In genomic region chr13:102940143-102940542, GRCh38 we compare ENCODE assay signal across 24 cellular contexts.
DNase-seq lines count a peak whose midpoint lies in the region; ATAC-seq and TF ChIP-seq lines count a peak whose summit lies in the region.
"Had no signal": no experiment of that assay in that cellular context is flagged by ENCODE, and none has a peak within 500 bp of the region (broad histone marks: within the 10 kb centered on the region; RNA-seq: fewer than 3 reads in every experiment).

No MANE protein-coding gene starts in this region.

- H3K79me1 ChIP-seq in mesenchymal stem cell (replicated peaks; ENCODE audit: low read length, poor library complexity, severe bottlenecking) = no peaks in the 10 kb centered on the region

- no peak overlapping the region for H2BK5ac ChIP-seq in mesenchymal stem cell (ENCODE audit: low read depth, low read length, poor library complexity, severe bottlenecking)

- DNase-seq in DMS 273 (lab: John Stamatoyannopoulos, UW; ENCODE audit: unreplicated experiment) (peak; percentile 15), DMS 273 treated with DMSO at 0.1 percent for 48 hours (lab: John Stamatoyannopoulos, UW) (no peak), NCI-H69 (lab: John Stamatoyannopoulos, UW) (peak; percentile 27), foreskin keratinocyte (no peak), mesenchymal stem cell (no peak), mucosa of gallbladder (ENCODE audit: low spot score) (no peak), islet precursor cell (no peak)
- DNase-seq: activated CD8-positive, alpha-beta memory T cell treated with anti-CD3 and anti-CD28 coated beads, Interleukin-2, amount 50 U/mL, for 4 hours; activated naive CD8-positive, alpha-beta T cell treated with anti-CD3 and anti-CD28 coated beads, Interleukin-2, amount 10 ng/mL, durations not matched to agents 7 days and 5 days; body of pancreas; Calu3; GDM1; glutamatergic neuron; GOT3; NCI-H1092 treated with DMSO at 0.1 percent for 48 hours; NCI-H2029 treated with DMSO at 0.1 percent for 48 hours; NCI-H446; stimulated activated CD4-positive, alpha-beta T cell treated with anti-CD3 and anti-CD28 coated beads, Interleukin-4, amount 100 ng/mL, for 24 hours; upper lobe of left lung had no signal

- no peak overlapping the region for H2BK12ac ChIP-seq in mesenchymal stem cell (ENCODE audit: low read length in 2 of 2)

- peaks cover 14% of the 10 kb centered on the region for H3K9me3 ChIP-seq in mesenchymal stem cell (ENCODE audit: control insufficient read depth, low read length)
- H3K9me3 ChIP-seq: body of pancreas had no signal

- no peak overlapping the region for H2AFZ ChIP-seq in mesenchymal stem cell (ENCODE audit: low read depth, low read length)

- no peak overlapping the region for H3K4me2 ChIP-seq in mesenchymal stem cell (ENCODE audit: low read length, poor library complexity, severe bottlenecking)
- H3K4me2 ChIP-seq: smooth muscle cell had no signal

- H2BK120ac ChIP-seq in mesenchymal stem cell (ENCODE audit: low read depth, low read length) = no peak overlapping the region

- no peaks in the 10 kb centered on the region for H3K4me1 ChIP-seq in foreskin keratinocyte
- no peaks in the 10 kb centered on the region for H3K4me1 ChIP-seq in mesenchymal stem cell (ENCODE audit: control insufficient read depth, insufficient read depth, low read depth, low read length)
- H3K4me1 ChIP-seq: body of pancreas, upper lobe of left lung had no signal

- no peak overlapping the region for H3K4ac ChIP-seq in mesenchymal stem cell (ENCODE audit: low read depth in 1 of 2, low read length in 2 of 2)

- no peak overlapping the region for H3K18ac ChIP-seq in mesenchymal stem cell (ENCODE audit: low read depth in 1 of 2, low read length in 2 of 2)

- no peaks in the 10 kb centered on the region for H3K36me3 ChIP-seq in mesenchymal stem cell (ENCODE audit: control insufficient read depth in 1 of 2, insufficient read depth in 2 of 2, low read depth in 1 of 2, low read length in 2 of 2)
- H3K36me3 ChIP-seq: upper lobe of left lung had no signal

- no peak overlapping the region for H3K27ac ChIP-seq in foreskin keratinocyte
- no peak overlapping the region for H3K27ac ChIP-seq in mesenchymal stem cell (ENCODE audit: low read length, poor library complexity, severe bottlenecking)
- H3K27ac ChIP-seq: 22Rv1, body of pancreas, upper lobe of left lung had no signal

- H4K8ac ChIP-seq in mesenchymal stem cell (ENCODE audit: low read length) = no peak overlapping the region

- TF ChIP-seq CTCF in GM12873 (IDR thresholded peaks at IDR 0.05; ENCODE audit: insufficient read depth, low read depth, low read length, missing control alignments) (peak; percentile 28), foreskin keratinocyte (conservative IDR thresholded peaks at IDR 0.05) (peak; percentile 17)

- no peak overlapping the region for H4K91ac ChIP-seq in mesenchymal stem cell (ENCODE audit: low read length)

- H3K4me3 ChIP-seq in mesenchymal stem cell (ENCODE audit: insufficient read depth in 1 of 2, low read depth in 1 of 2, low read length in 2 of 2) = no peak overlapping the region
- H3K4me3 ChIP-seq: body of pancreas, K562, smooth muscle cell, upper lobe of left lung had no signal

- no peak overlapping the region for H2BK15ac ChIP-seq in mesenchymal stem cell (ENCODE audit: low read depth, poor library complexity, severe bottlenecking)

- 29% methylated on average over 2 of the region's 5 CpGs for WGBS in mesenchymal stem cell

- no peak overlapping the region for H3K9ac ChIP-seq in mesenchymal stem cell (ENCODE audit: low read length)

- no peak overlapping the region for H3K23ac ChIP-seq in mesenchymal stem cell (ENCODE audit: low read length in 2 of 2)

- H2AK5ac ChIP-seq in mesenchymal stem cell (ENCODE audit: low read length, severe bottlenecking) = no peak overlapping the region

- H3K14ac ChIP-seq in mesenchymal stem cell (ENCODE audit: low read length in 2 of 2) = no peak overlapping the region

- ATAC-seq in foreskin keratinocyte = no peak
- ATAC-seq: body of pancreas, K562, left lobe of liver had no signal

- H3K27me3 ChIP-seq in foreskin keratinocyte = no peaks in the 10 kb centered on the region
- H3K27me3 ChIP-seq in mesenchymal stem cell (ENCODE audit: control insufficient read depth in 1 of 2, insufficient read depth in 1 of 2, low read length in 2 of 2) = peaks cover 0 to 3% of the 10 kb centered on the region in 2 experiments
- H3K27me3 ChIP-seq: body of pancreas, upper lobe of left lung had no signal

Comparison
In these comparisons a context has a peak if more than half of its experiments do, and no peak if none do; other contexts are left out.
1. DNase-seq: peak in DMS 273 (single experiment) and NCI-H69 (single experiment); none in DMS 273 treated with DMSO at 0.1 percent for 48 hours (single experiment), foreskin keratinocyte (0 of 2), mesenchymal stem cell (single experiment), mucosa of gallbladder (single experiment) and islet precursor cell (single experiment).